ENCODE assay signal across 8 cellular contexts in the genomic region with DNA sequence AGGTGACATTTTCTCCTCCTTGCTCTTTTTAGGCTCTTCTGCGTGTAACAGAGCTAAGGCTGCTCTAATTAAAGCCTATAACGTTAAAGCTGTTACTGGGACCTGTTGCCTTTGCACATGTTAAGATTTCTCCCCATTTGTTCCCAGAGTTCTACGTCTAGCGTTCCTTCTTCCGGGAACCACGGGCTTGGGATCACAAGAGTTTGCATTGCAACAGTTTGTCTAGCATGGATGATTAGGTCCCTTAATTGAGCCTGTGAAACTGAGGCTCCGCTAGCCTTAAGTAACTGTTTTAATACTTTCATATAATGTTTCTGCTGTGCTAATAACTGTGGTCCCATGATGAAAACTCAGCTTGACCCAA. TPM values are rescaled to one million over a fixed set of nuclear protein-coding genes. Genes with fewer than 3 reads are reported as not detected.
DNase-seq lines count a peak whose midpoint lies in the region; ATAC-seq and TF ChIP-seq lines count a peak whose summit lies in the region.

No MANE protein-coding gene starts in this region.

- H3K4me3 ChIP-seq in Caco-2 (ENCODE audit: low read depth, low read length) (peak overlapping the region; percentile 60), PC-9 (no peak overlapping the region), fibroblast of pulmonary artery (replicated peaks; ENCODE audit: low read depth, low read length) (peak overlapping the region; percentile 45)

- CTCF ChIA-PET in Caco-2 (lab: Charles Lee) (interaction anchor here (0.7 kb wide), 1 partner anchor 254 kb away, joined by 3 read pairs; a partner anchor contains a TSS), PC-9 (lab: Charles Lee) (interaction anchor here (0.5 kb wide), 1 partner anchor 315 kb away, joined by 3 read pairs; no protein-coding TSS in a partner anchor)

- H3K27me3 ChIP-seq in Caco-2 (replicated peaks; ENCODE audit: control insufficient read depth, insufficient read depth, low read length) (no peaks in the 10 kb centered on the region), PC-9 (ENCODE audit: insufficient read depth, low read depth) (no peaks in the 10 kb centered on the region)

- H3K4me2 ChIP-seq in PC-9 = no peak overlapping the region

- DNase-seq in Caco-2 (no peak), PC-9 (no peak), fibroblast of pulmonary artery (ENCODE audit: low read depth) (no peak), osteocyte (ENCODE audit: extremely low spot score, unreplicated experiment) (no peak), mesenteric fat pad (ENCODE audit: low spot score) (no peak)

- no peaks in the 10 kb centered on the region for H3K9me3 ChIP-seq in Caco-2
- H3K9me3 ChIP-seq in PC-9 (ENCODE audit: insufficient read depth, low read depth) = no peaks in the 10 kb centered on the region

- BruUV-seq in Caco-2 (replicated peaks; lab: Mats Ljungman, UMichigan) (no TSS peak), PC-9 (replicated peaks; lab: Mats Ljungman, UMichigan) (no TSS peak)

- peak overlapping the region; percentile 52; the same call in 1 of the 2 replicates for H2AFZ ChIP-seq in PC-9

- peaks cover 67% of the 10 kb centered on the region for H3K36me3 Mint-ChIP-seq in Caco-2 (ENCODE audit: insufficient read depth, unreplicated experiment)
- no peaks in the 10 kb centered on the region for H3K36me3 Mint-ChIP-seq in osteocyte (ENCODE audit: unreplicated experiment)

- H3K9me3 Mint-ChIP-seq in Caco-2 (ENCODE audit: unreplicated experiment) (no peaks in the 10 kb centered on the region), osteocyte (ENCODE audit: unreplicated experiment) (no peaks in the 10 kb centered on the region)

- H3K9me2 ChIP-seq in PC-9 (ENCODE audit: insufficient read depth) = no peaks in the 10 kb centered on the region

- POLR2A ChIA-PET in Caco-2 (lab: Charles Lee) (interaction anchor here (1.0 to 1.5 kb wide), 4 partner anchors 27 to 35 kb away, joined by 3 to 7 read pairs (median 4); no protein-coding TSS in a partner anchor), PC-9 (lab: Charles Lee; ENCODE audit: unreplicated experiment) (no interaction called here)

- TF ChIP-seq CTCF in Caco-2 (IDR thresholded peaks at IDR 0.05; ENCODE audit: insufficient read depth in 1 of 2, low read depth in 1 of 2, low read length in 1 of 2, severe bottlenecking in 1 of 2, unreplicated experiment in 1 of 2) (no peak), PC-9 (conservative IDR thresholded peaks at IDR 0.05) (no peak), fibroblast of pulmonary artery (IDR thresholded peaks at IDR 0.05; ENCODE audit: low read length, missing control alignments) (no peak), osteocyte (IDR thresholded peaks at IDR 0.05) (no peak)

- no peak overlapping the region for H3K27ac ChIP-seq in PC-9

- H3K4me3 Mint-ChIP-seq in Caco-2 (ENCODE audit: unreplicated experiment) (peak overlapping the region; percentile 97), osteocyte (ENCODE audit: unreplicated experiment) (peak overlapping the region; percentile 62)

- H3K27ac Mint-ChIP-seq in Caco-2 (ENCODE audit: unreplicated experiment) = peak overlapping the region; percentile 79
- no peak overlapping the region for H3K27ac Mint-ChIP-seq in osteocyte (ENCODE audit: unreplicated experiment)

- H3F3A ChIP-seq in PC-9 (ENCODE audit: insufficient read depth, low read depth) = no peaks in the 10 kb centered on the region; the same call in 1 of the 2 replicates

- H3K4me1 ChIP-seq in Caco-2 (peaks cover 29% of the 10 kb centered on the region), PC-9 (replicated peaks; ENCODE audit: insufficient read depth) (no peaks in the 10 kb centered on the region)

- no peaks in the 10 kb centered on the region for H4K20me1 ChIP-seq in PC-9 (ENCODE audit: insufficient read depth)

- no peaks in the 10 kb centered on the region for H3K79me2 ChIP-seq in PC-9 (ENCODE audit: low read depth)

- H3K27me3 Mint-ChIP-seq in Caco-2 (ENCODE audit: insufficient read depth, unreplicated experiment) (no peaks in the 10 kb centered on the region), osteocyte (ENCODE audit: unreplicated experiment) (peaks cover 68% of the 10 kb centered on the region)

- peaks cover 38% of the 10 kb centered on the region for H3K4me1 Mint-ChIP-seq in Caco-2 (ENCODE audit: low read depth, unreplicated experiment)
- H3K4me1 Mint-ChIP-seq in osteocyte (ENCODE audit: unreplicated experiment) = peaks cover 8% of the 10 kb centered on the region

- ATAC-seq in HG02678 (IDR thresholded peaks at IDR 0.05; ENCODE audit: unreplicated experiment) (no peak), GM18498 (IDR thresholded peaks at IDR 0.05; ENCODE audit: unreplicated experiment) (no peak), HG03025 (IDR thresholded peaks at IDR 0.05; ENCODE audit: low FRiP score, unreplicated experiment) (no peak)

- H3K36me3 ChIP-seq in Caco-2 (ENCODE audit: control insufficient read depth, insufficient read depth, low read length) = no peaks in the 10 kb centered on the region
- no peaks in the 10 kb centered on the region for H3K36me3 ChIP-seq in PC-9 (ENCODE audit: low read depth)

- intact Hi-C loops in Caco-2 (cut with micrococcal nuclease; ENCODE audit: unreplicated experiment) (loop anchor here (10.0 kb wide), 2 partner anchors 177 to 403 kb away; a partner anchor contains a TSS), PC-9 (cut with micrococcal nuclease; ENCODE audit: unreplicated experiment) (no loop called here)

RNA-seq across cellular contexts. Expression of a gene that starts 16.7 kb away (rescaled TPM):
- 16.8 and 16.9 TPM in 2 replicates for total RNA-seq in Caco-2 (2022)
- total RNA-seq in PC-9 (2021) = not detected in 2 replicates
- total RNA-seq in osteocyte = 0.21 TPM in 1 of 2 replicates, not detected in the other
- total RNA-seq in mesenteric fat pad = 81.9 TPM

RNA-seq across cellular contexts. Expression of a gene that starts 28.1 kb away (rescaled TPM):
- total RNA-seq in Caco-2 (2022) (40.9 and 42.6 TPM in 2 replicates), PC-9 (2021) (23.5 and 30.5 TPM in 2 replicates), osteocyte (15.9 and 17.6 TPM in 2 replicates), mesenteric fat pad (4.5 TPM)

Comparison
In these comparisons a context has a peak if more than half of its experiments do, and no peak if none do; other contexts are left out.
1. RNA of a gene that starts 16.7 kb away (total RNA-seq): 81.9 TPM in mesenteric fat pad (single experiment) and 16.8 to 16.9 TPM in Caco-2; 0.21 TPM in osteocyte and not detected in PC-9; every median in the first group is over 10 times any median in the second.